In genomic region chr1:232613752-232614381, GRCh38 we compare ENCODE assay signal across 11 cellular contexts. TPM values are rescaled to one million over a fixed set of nuclear protein-coding genes. Genes with fewer than 3 reads are reported as not detected.
DNase-seq lines count a peak whose midpoint lies in the region; ATAC-seq and TF ChIP-seq lines count a peak whose summit lies in the region.
"Had no signal": no experiment of that assay in that cellular context is flagged by ENCODE, and none has a peak within 500 bp of the region (broad histone marks: within the 10 kb centered on the region; RNA-seq: fewer than 3 reads in every experiment).

No MANE protein-coding gene starts in this region.

- H3K9me3 ChIP-seq in SK-N-SH, result no peaks in the 10 kb centered on the region
- no peaks in the 10 kb centered on the region for H3K9me3 ChIP-seq in SJSA1 (replicated peaks)
- no peaks in the 10 kb centered on the region for H3K9me3 ChIP-seq in upper lobe of right lung
- H3K9me3 ChIP-seq in WERI-Rb-1 (ENCODE audit: severe bottlenecking), result no peaks in the 10 kb centered on the region
- H3K9me3 ChIP-seq: ascending aorta, uterus had no signal

- H3K27ac Mint-ChIP-seq in glutamatergic neuron (ENCODE audit: unreplicated experiment), result peak overlapping the region; percentile 15
- H3K27ac Mint-ChIP-seq: activated CD8-positive, alpha-beta T cell treated with anti-CD3 and anti-CD28 coated beads for 36 hours had no signal

- no peaks in the 10 kb centered on the region for H3K27me3 ChIP-seq in SK-N-SH (ENCODE audit: insufficient read depth)
- no peaks in the 10 kb centered on the region for H3K27me3 ChIP-seq in SJSA1 (replicated peaks)
- no peaks in the 10 kb centered on the region for H3K27me3 ChIP-seq in upper lobe of right lung
- H3K27me3 ChIP-seq in WERI-Rb-1 (ENCODE audit: insufficient read depth, low read depth, severe bottlenecking), result no peaks in the 10 kb centered on the region
- H3K27me3 ChIP-seq: ascending aorta, uterus had no signal

- no peak overlapping the region for H3K9ac ChIP-seq in SK-N-SH

- H3K36me3 Mint-ChIP-seq in glutamatergic neuron (ENCODE audit: unreplicated experiment), result no peaks in the 10 kb centered on the region

- H3K4me1 ChIP-seq in SK-N-SH (ENCODE audit: control insufficient read depth in 1 of 2, insufficient read depth in 2 of 2, low read depth in 1 of 2, low read length in 1 of 2), result peaks cover 0 to 10% of the 10 kb centered on the region in 2 experiments; a peak in 3 of 4 replicates
- H3K4me1 ChIP-seq in SJSA1 (replicated peaks), result peaks cover 19% of the 10 kb centered on the region
- peaks cover 21% of the 10 kb centered on the region for H3K4me1 ChIP-seq in upper lobe of right lung
- H3K4me1 ChIP-seq: ascending aorta, uterus had no signal

- no peak overlapping the region for H3K27ac ChIP-seq in SK-N-SH (ENCODE audit: low read depth in 2 of 2, low read length in 1 of 2)
- peak overlapping the region; percentile 19; the same call in 1 of the 2 replicates for H3K27ac ChIP-seq in SJSA1
- no peak overlapping the region for H3K27ac ChIP-seq in upper lobe of right lung
- H3K27ac ChIP-seq in WERI-Rb-1, result no peak overlapping the region
- H3K27ac ChIP-seq: ascending aorta, uterus had no signal

- H3K4me3 ChIP-seq in SK-N-SH (ENCODE audit: low read depth in 2 of 2, low read length in 1 of 2), result no peak overlapping the region
- no peak overlapping the region for H3K4me3 ChIP-seq in SJSA1
- H3K4me3 ChIP-seq in upper lobe of right lung, result no peak overlapping the region
- H3K4me3 ChIP-seq in WERI-Rb-1 (ENCODE audit: low read depth, low read length), result no peak overlapping the region
- H3K4me3 ChIP-seq: ascending aorta, uterus had no signal

- peaks cover 45% of the 10 kb centered on the region for H3K4me1 Mint-ChIP-seq in glutamatergic neuron (ENCODE audit: low read depth, unreplicated experiment)

- no peak for TF ChIP-seq RAD21 in SK-N-SH (IDR thresholded peaks at IDR 0.05; ENCODE audit: low read length)

- TF ChIP-seq EP300 in SK-N-SH (IDR thresholded peaks at IDR 0.05; ENCODE audit: borderline replicate concordance in 1 of 2, low read depth in 1 of 2, low read length in 1 of 2), result no peak

- peak overlapping the region; percentile 9 for H3K4me3 Mint-ChIP-seq in glutamatergic neuron (ENCODE audit: unreplicated experiment)
- H3K4me3 Mint-ChIP-seq: activated CD8-positive, alpha-beta T cell treated with anti-CD3 and anti-CD28 coated beads for 36 hours had no signal

- CTCF ChIA-PET in SK-N-SH (lab: Yijun Ruan, JAX), result interaction anchor here (1.1 kb wide), 1 partner anchor 748 kb away, joined by 3 read pairs; no protein-coding TSS in a partner anchor

- no peak for TF ChIP-seq CTCF in SK-N-SH (IDR thresholded peaks at IDR 0.05)
- TF ChIP-seq CTCF in glutamatergic neuron (IDR thresholded peaks at IDR 0.05; ENCODE audit: partially characterized antibody, unreplicated experiment), result no peak
- no peak for TF ChIP-seq CTCF in upper lobe of right lung (IDR thresholded peaks at IDR 0.05)
- TF ChIP-seq CTCF in WERI-Rb-1 (IDR thresholded peaks at IDR 0.05; ENCODE audit: low read depth, low read length), result no peak

- peaks cover 5% of the 10 kb centered on the region for H3K27me3 Mint-ChIP-seq in glutamatergic neuron (ENCODE audit: unreplicated experiment)

- intact Hi-C loops in upper lobe of right lung (cut with DNase I) (no loop called here), left colon (cut with DNase I, micrococcal nuclease) (no loop called here)

- no peaks in the 10 kb centered on the region for H3K9me2 ChIP-seq in SK-N-SH

- H3F3A ChIP-seq in SK-N-SH (replicated peaks; ENCODE audit: insufficient read depth), result no peaks in the 10 kb centered on the region

- no peaks in the 10 kb centered on the region for H3K36me3 ChIP-seq in SK-N-SH (replicated peaks in 1 of 2; ENCODE audit: control insufficient read depth in 1 of 2, insufficient read depth in 2 of 2, low read length in 1 of 2)
- no peaks in the 10 kb centered on the region for H3K36me3 ChIP-seq in SJSA1
- no peaks in the 10 kb centered on the region for H3K36me3 ChIP-seq in upper lobe of right lung
- H3K36me3 ChIP-seq in WERI-Rb-1, result no peaks in the 10 kb centered on the region
- H3K36me3 ChIP-seq: ascending aorta, uterus had no signal

- H3K9me3 Mint-ChIP-seq in glutamatergic neuron (ENCODE audit: unreplicated experiment), result no peaks in the 10 kb centered on the region
- H3K9me3 Mint-ChIP-seq: activated CD8-positive, alpha-beta T cell treated with anti-CD3 and anti-CD28 coated beads for 36 hours had no signal

- ATAC-seq in SK-N-SH treated with all-trans-retinoic acid at 6 μM for 48 hours (peak; percentile 33; the same call in 1 of the 3 replicates), upper lobe of right lung (peak; percentile 56), left colon (no peak)
- ATAC-seq: activated CD8-positive, alpha-beta T cell treated with anti-CD3 and anti-CD28 coated beads for 36 hours had no signal

- no peak overlapping the region for H2AFZ ChIP-seq in SK-N-SH (ENCODE audit: low read depth)

- WGBS in SK-N-SH (ENCODE audit: low lambda C conversion rate), result 33% methylated on average over 5 of the region's 5 CpGs

- no peaks in the 10 kb centered on the region for H4K20me1 ChIP-seq in SK-N-SH (ENCODE audit: insufficient read depth)

- DNase-seq in SK-N-SH (no peak), SJSA1 (ENCODE audit: low read depth in 1 of 2, low spot score in 2 of 2) (peak in 1 of 2 experiments; percentile 61), glutamatergic neuron (no peak), upper lobe of right lung (no peak), WERI-Rb-1 (no peak), HPDE6-E6E7 (ENCODE audit: extremely low spot score) (no peak), left colon (no peak)
- DNase-seq: activated CD8-positive, alpha-beta T cell treated with anti-CD3 and anti-CD28 coated beads for 36 hours; uterus had no signal

- H3K4me2 ChIP-seq in SK-N-SH, result no peak overlapping the region

- POLR2A ChIA-PET in SK-N-SH (lab: Yijun Ruan, JAX), result interaction anchor here (1.2 kb wide), 1 partner anchor 11 kb away, joined by 3 read pairs; no protein-coding TSS in a partner anchor

- no peaks in the 10 kb centered on the region for H3K79me2 ChIP-seq in SK-N-SH (ENCODE audit: insufficient read depth)

TF ChIP-seq in SK-N-SH treated with all-trans-retinoic acid at 6 μM for 48 hours, 23 proteins besides CTCF, POLR2A, EP300 and RAD21 (continues in another document):
- TF ChIP-seq TSHZ2 (CRISPR knock-in tag; IDR thresholded peaks at IDR 0.05) (no peak), CSDC2 (CRISPR knock-in tag; IDR thresholded peaks at IDR 0.05) (no peak), ISL1 (CRISPR knock-in tag; IDR thresholded peaks at IDR 0.05) (peak; percentile 72), ZNF70 (CRISPR knock-in tag; IDR thresholded peaks at IDR 0.05) (no peak)

TF ChIP-seq in SK-N-SH, 30 proteins besides CTCF, POLR2A, EP300 and RAD21:
- TF ChIP-seq JUND (IDR thresholded peaks at IDR 0.05) (no peak), FOSL2 (IDR thresholded peaks at IDR 0.05; ENCODE audit: borderline replicate concordance, low read depth) (no peak), NRF1 (IDR thresholded peaks at IDR 0.05; ENCODE audit: low read depth, low read length) (no peak), POLR2AphosphoS5 (IDR thresholded peaks at IDR 0.05; ENCODE audit: low read depth, low read length) (no peak), GABPA (IDR thresholded peaks at IDR 0.05; ENCODE audit: low read depth) (no peak), SMC3 (IDR thresholded peaks at IDR 0.05; ENCODE audit: low read depth, low read length) (no peak), FOXM1 (IDR thresholded peaks at IDR 0.05; ENCODE audit: low read depth) (no peak), MEF2A (IDR thresholded peaks at IDR 0.05; ENCODE audit: borderline replicate concordance, low read depth) (no peak), ZBTB33 (IDR thresholded peaks at IDR 0.05; ENCODE audit: borderline replicate concordance, low read depth) (no peak), TAF1 (IDR thresholded peaks at IDR 0.05; ENCODE audit: borderline replicate concordance, low read depth, low read length) (no peak), NFIC (IDR thresholded peaks at IDR 0.05; ENCODE audit: borderline replicate concordance) (no peak), TEAD4 (IDR thresholded peaks at IDR 0.05; ENCODE audit: borderline replicate concordance, insufficient read depth) (no peak)
- TF ChIP-seq, protein P1, sequence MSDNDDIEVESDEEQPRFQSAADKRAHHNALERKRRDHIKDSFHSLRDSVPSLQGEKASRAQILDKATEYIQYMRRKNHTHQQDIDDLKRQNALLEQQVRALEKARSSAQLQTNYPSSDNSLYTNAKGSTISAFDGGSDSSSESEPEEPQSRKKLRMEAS (IDR thresholded peaks at IDR 0.05; ENCODE audit: low read depth), result no peak
- TF ChIP-seq, protein P2, sequence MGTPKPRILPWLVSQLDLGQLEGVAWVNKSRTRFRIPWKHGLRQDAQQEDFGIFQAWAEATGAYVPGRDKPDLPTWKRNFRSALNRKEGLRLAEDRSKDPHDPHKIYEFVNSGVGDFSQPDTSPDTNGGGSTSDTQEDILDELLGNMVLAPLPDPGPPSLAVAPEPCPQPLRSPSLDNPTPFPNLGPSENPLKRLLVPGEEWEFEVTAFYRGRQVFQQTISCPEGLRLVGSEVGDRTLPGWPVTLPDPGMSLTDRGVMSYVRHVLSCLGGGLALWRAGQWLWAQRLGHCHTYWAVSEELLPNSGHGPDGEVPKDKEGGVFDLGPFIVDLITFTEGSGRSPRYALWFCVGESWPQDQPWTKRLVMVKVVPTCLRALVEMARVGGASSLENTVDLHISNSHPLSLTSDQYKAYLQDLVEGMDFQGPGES (IDR thresholded peaks at IDR 0.05; ENCODE audit: low read depth, low read length), result no peak

RNA-seq across cellular contexts. Expression of gene SIPA1L2, which starts 16.1 kb away (rescaled TPM):
- polyA plus RNA-seq in SK-N-SH (2012; rRNA removed), result 0.48 and 0.55 TPM in 2 replicates
- 0.57 and 0.69 TPM in 2 replicates for polyA plus RNA-seq in SK-N-SH (2012; cell fraction: cytosol; rRNA removed)
- 1.0 and 1.3 TPM in 2 replicates for polyA plus RNA-seq in SK-N-SH (2012; cell fraction: nucleus; rRNA removed)
- total RNA-seq in SJSA1 (2014; rRNA removed; shearing (Covaris generic)), result 9.9 and 10.4 TPM in 2 replicates
- total RNA-seq in glutamatergic neuron (ENCODE audit: unreplicated experiment) (177 TPM), upper lobe of right lung (38.3 TPM), left colon (10 to 100 TPM; 76.5 to 89.8 TPM)
